In genomic region chr5:158431369-158432029, GRCh38 we compare ENCODE assay signal across 1 cellular context.
TF ChIP-seq lines count a peak whose summit lies in the region.

No MANE protein-coding gene starts in this region.

TF ChIP-seq in SK-N-SH, 30 proteins besides CTCF, POLR2A, EP300 and RAD21 (continued from another document):
- no peak for TF ChIP-seq REST (IDR thresholded peaks at IDR 0.05; ENCODE audit: low read depth, low read length)
- TF ChIP-seq GABPA (IDR thresholded peaks at IDR 0.05; ENCODE audit: low read depth) = no peak
